ENCODE assay signal across 22 cellular contexts in the genomic region with DNA sequence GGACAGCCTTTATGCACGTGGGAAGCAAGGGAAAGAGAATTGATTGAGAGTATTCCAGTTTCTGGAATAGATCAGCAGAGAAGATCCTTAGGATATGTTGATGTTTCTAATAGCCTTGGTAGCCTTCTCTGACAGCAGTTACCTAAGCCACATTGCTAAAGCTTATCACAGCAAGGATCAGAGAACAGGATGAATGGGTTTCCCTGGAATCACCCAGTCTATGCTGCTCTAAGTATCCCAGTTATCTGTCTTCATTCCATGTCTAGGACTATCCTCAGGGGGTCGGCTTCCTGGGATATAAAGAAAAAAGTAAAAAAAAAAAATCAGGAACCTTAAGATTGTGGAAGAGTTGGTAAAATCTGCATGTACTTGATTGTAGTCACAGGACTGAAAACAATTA.
"Had no signal": no experiment of that assay in that cellular context is flagged by ENCODE, and none has a peak within 500 bp of the region (broad histone marks: within the 10 kb centered on the region; RNA-seq: fewer than 3 reads in every experiment).

No MANE protein-coding gene starts in this region.

- ATAC-seq: activated CD8-positive, alpha-beta T cell treated with anti-CD3 and anti-CD28 coated beads for 36 hours; left cardiac atrium; left ventricle myocardium superior; right lobe of liver; stimulated activated effector memory CD8-positive, alpha-beta T cell treated with anti-CD3 and anti-CD28 coated beads, Interleukin-12 subunit alpha, Interleukin-12 subunit beta, amount 100 ng/mL, for 72 hours had no signal

- DNase-seq: activated B cell treated with CpG ODN at 0.5 μM for 24 hours; activated CD4-positive, alpha-beta T cell treated with anti-CD3 and anti-CD28 coated beads, Interleukin-2, amount 50 U/mL, for 1 hour; activated CD8-positive, alpha-beta T cell treated with anti-CD3 and anti-CD28 coated beads for 36 hours; activated gamma-delta T cell; activated naive CD4-positive, alpha-beta T cell treated with anti-CD3 and anti-CD28 coated beads, Interleukin-2, amount 50 U/mL, for 16 hours; activated T-cell treated with anti-CD3 and anti-CD28 coated beads for 4 hours; amygdala; dermis blood vessel endothelial cell; effector CD4-positive, alpha-beta T cell; esophagus squamous epithelium; left cardiac atrium; left ventricle myocardium superior; ovary; right lobe of liver; stimulated activated CD4-positive, alpha-beta T cell treated with anti-CD3 and anti-CD28 coated beads, Interleukin-4, amount 100 ng/mL, for 24 hours; uterus had no signal

- H3K27me3 ChIP-seq: breast epithelium, esophagus squamous epithelium, ovary, right lobe of liver, uterus had no signal

- H3K4me1 ChIP-seq: breast epithelium, esophagus squamous epithelium, right lobe of liver, uterus had no signal

- H3K4me3 ChIP-seq: breast epithelium, esophagus squamous epithelium, ovary, right lobe of liver, thoracic aorta, uterus had no signal

- H3K9me3 ChIP-seq: breast epithelium, esophagus squamous epithelium, ovary, right lobe of liver, thoracic aorta, uterus had no signal

- H3K36me3 ChIP-seq: breast epithelium, esophagus squamous epithelium, ovary, right lobe of liver, thoracic aorta, uterus had no signal

- H3K27ac ChIP-seq: breast epithelium, epithelial cell of prostate, esophagus squamous epithelium, ovary, right lobe of liver, thoracic aorta, uterus had no signal

- FAIRE-seq: frontal cortex, islet of Langerhans had no signal
